In genomic region chr1:234607091-234608025, GRCh38 we compare ENCODE assay signal across 8 cellular contexts. TPM values are rescaled to one million over a fixed set of nuclear protein-coding genes. Genes with fewer than 3 reads are reported as not detected.
DNase-seq lines count a peak whose midpoint lies in the region; ATAC-seq, FAIRE-seq and TF ChIP-seq lines count a peak whose summit lies in the region.

No MANE protein-coding gene starts in this region.

- intact Hi-C loops in CD4-positive, alpha-beta T cell (cut with DNase I, micrococcal nuclease): loop anchor here (1.0 to 10.0 kb wide), 2 partner anchors 7 to 717 kb away; partner anchors contain the start of genes ARID4B (in 1 of the 2) and GGPS1 (in 1 of the 2)
- intact Hi-C loops in K562 (cut with micrococcal nuclease): loop anchor here (1.0 to 10.0 kb wide), 3 partner anchors 108 to 897 kb away; partner anchors contain the start of gene B3GALNT2

- no peak for TF ChIP-seq EP300 in K562 (IDR thresholded peaks at IDR 0.05; ENCODE audit: low read length)

- POLR2A ChIA-PET in CD4-positive, alpha-beta T cell (lab: Charles Lee): interaction anchor here (1.1 to 2.0 kb wide), 3 partner anchors 92 to 405 kb away, joined by 3 to 8 read pairs (median 3); no protein-coding TSS in a partner anchor
- POLR2A ChIA-PET in K562 (lab: Yijun Ruan, JAX): interaction anchor here (0.6 to 2.0 kb wide), 13 partner anchors 10 to 466 kb away, joined by 3 to 7 read pairs (median 3); no protein-coding TSS in a partner anchor

- H3K27ac ChIP-seq in CD4-positive, alpha-beta T cell (ENCODE audit: low read depth, low read length): peak overlapping the region; percentile 98
- H3K27ac ChIP-seq in K562 (ENCODE audit: extremely low read depth, low read depth, low read length): peak overlapping the region; percentile 90

- peaks cover 72% of the 10 kb centered on the region for H3K4me1 Mint-ChIP-seq in CD4-positive, alpha-beta T cell (ENCODE audit: low read depth)

- no peaks in the 10 kb centered on the region for H3K9me1 ChIP-seq in K562 (ENCODE audit: control insufficient read depth, insufficient read depth, low read length)

- H3K36me3 Mint-ChIP-seq in CD4-positive, alpha-beta T cell (ENCODE audit: low read depth): peaks cover 69% of the 10 kb centered on the region

- no peak for TF ChIP-seq CTCF in CD4-positive, alpha-beta T cell (IDR thresholded peaks at IDR 0.05)
- peak; percentile 45 to 52 (median 52) for TF ChIP-seq CTCF in K562 (IDR thresholded peaks at IDR 0.05 in 2 of 3, conservative IDR thresholded peaks at IDR 0.05 in 1 of 3; ENCODE audit: insufficient read depth in 2 of 3, low read depth in 1 of 3, low read length in 3 of 3)

- H3K9ac ChIP-seq in K562 (ENCODE audit: insufficient read depth in 1 of 2, low read depth in 2 of 2, low read length in 2 of 2): peak overlapping the region; percentile 93 to 99

- peak overlapping the region; percentile 94 for H3K4me2 ChIP-seq in K562 (ENCODE audit: insufficient read depth, low read length)

- H3K9me3 Mint-ChIP-seq in CD4-positive, alpha-beta T cell: no peaks in the 10 kb centered on the region

- no peak overlapping the region for H2AFZ ChIP-seq in K562 (ENCODE audit: low read depth, low read length)

- peak; percentile 60 to 71 for TF ChIP-seq RAD21 in K562 (CRISPR knock-in tag; conservative IDR thresholded peaks at IDR 0.05 in 1 of 2, IDR thresholded peaks at IDR 0.05 in 1 of 2)

- no TSS peak for BruUV-seq in K562 (replicated peaks; lab: Mats Ljungman, UMichigan)

- CTCF ChIA-PET in CD4-positive, alpha-beta T cell (lab: Charles Lee): interaction anchor here (1.5 kb wide), 1 partner anchor 10 kb away, joined by 4 read pairs; no protein-coding TSS in a partner anchor
- CTCF ChIA-PET in K562 (lab: Yijun Ruan, JAX; ENCODE audit: low intra/inter-chr PET ratio): interaction anchor here (1.2 kb wide), 1 partner anchor 108 kb away, joined by 4 read pairs; no protein-coding TSS in a partner anchor

- peaks cover 70% of the 10 kb centered on the region for H3K79me2 ChIP-seq in K562 (ENCODE audit: control insufficient read depth, insufficient read depth, low read length)

- H3K4me3 Mint-ChIP-seq in CD4-positive, alpha-beta T cell: peak overlapping the region; percentile 97

- peaks cover 10% of the 10 kb centered on the region for H3K27me3 Mint-ChIP-seq in CD4-positive, alpha-beta T cell

- H4K20me1 ChIP-seq in K562 (replicated peaks; ENCODE audit: control insufficient read depth, insufficient read depth, low read length): peaks cover 29% of the 10 kb centered on the region; the same call in 1 of the 2 replicates

- WGBS in K562 (ENCODE audit: insufficient coverage, low coverage, missing lambda C conversion rate): 17% methylated on average over 22 of the region's 22 CpGs

- peak in 4 of 10 experiments; percentile 12 to 47 (median 19) for DNase-seq in CD4-positive, alpha-beta T cell
- DNase-seq in HT1080 (ENCODE audit: low read depth): peak; percentile 64
- DNase-seq in RPMI7951 (ENCODE audit: low read depth): peak; percentile 67
- peak in 2 of 4 experiments; percentile 46 to 74 for DNase-seq in K562 (ENCODE audit: extremely low read depth in 1 of 4, low spot score in 3 of 4)
- peak; percentile 60 for DNase-seq in kidney tubule cell (ENCODE audit: low spot score)
- DNase-seq in stimulated activated naive CD8-positive, alpha-beta T cell treated with anti-CD3 and anti-CD28 coated beads, Interleukin-15, Interleukin-2, amounts not matched to agents 100 U/mL and 50 U/mL, for 24 hours: peak; percentile 27

- ATAC-seq in CD4-positive, alpha-beta T cell (ENCODE audit: poor library complexity): no peak
- ATAC-seq in K562 (peak; percentile 15), GM18870 (IDR thresholded peaks at IDR 0.05; ENCODE audit: unreplicated experiment) (no peak), HG02642 (IDR thresholded peaks at IDR 0.05; ENCODE audit: poor library complexity, unreplicated experiment) (no peak)
- ATAC-seq in stimulated activated naive CD8-positive, alpha-beta T cell treated with anti-CD3 and anti-CD28 coated beads, Interleukin-15, Interleukin-2, amounts not matched to agents 100 U/mL and 50 U/mL, for 24 hours: no peak

- peaks cover 55% of the 10 kb centered on the region for H3K36me3 ChIP-seq in K562 (ENCODE audit: control insufficient read depth, insufficient read depth, low read length)

- peak overlapping the region; percentile 98 for H3K27ac Mint-ChIP-seq in CD4-positive, alpha-beta T cell

- no peaks in the 10 kb centered on the region for H3K9me3 ChIP-seq in CD4-positive, alpha-beta T cell (ENCODE audit: control insufficient read depth, low read length)
- no peaks in the 10 kb centered on the region for H3K9me3 ChIP-seq in K562 (replicated peaks; ENCODE audit: control insufficient read depth, insufficient read depth, low read depth, low read length)

- in situ Hi-C loops in K562 (cut with MboI): no loop called here

- FAIRE-seq in K562 (lab: Jason Lieb, UNC): peak; percentile 66

- H3K4me1 ChIP-seq in K562 (replicated peaks in 1 of 2; ENCODE audit: control insufficient read depth in 2 of 2, insufficient read depth in 2 of 2, low read length in 2 of 2): peaks cover 37 to 43% of the 10 kb centered on the region in 2 experiments

- H3K27me3 ChIP-seq in CD4-positive, alpha-beta T cell (ENCODE audit: control insufficient read depth, insufficient read depth, low read length): no peaks in the 10 kb centered on the region
- no peaks in the 10 kb centered on the region for H3K27me3 ChIP-seq in K562 (ENCODE audit: control insufficient read depth in 2 of 2, insufficient read depth in 2 of 2, low read length in 2 of 2)

- no peak; the same call in 1 of the 2 replicates for TF ChIP-seq POLR2A in K562 (conservative IDR thresholded peaks at IDR 0.05)

- peak overlapping the region; percentile 69 for H3K4me3 ChIP-seq in K562

TF ChIP-seq in K562, 482 proteins besides CTCF, POLR2A, EP300 and RAD21 (continues in another document):
- TF ChIP-seq PRMT5 (CRISPR knock-in tag; IDR thresholded peaks at IDR 0.05): no peak
- no peak for TF ChIP-seq SRSF9 (IDR thresholded peaks at IDR 0.05; ENCODE audit: borderline replicate concordance, low read depth, low read length)
- no peak for TF ChIP-seq PYGO2 (tag; IDR thresholded peaks at IDR 0.05)
- TF ChIP-seq UBTF (IDR thresholded peaks at IDR 0.05; ENCODE audit: borderline replicate concordance in 1 of 2, low read depth in 2 of 2, low read length in 2 of 2): peak; percentile 45 to 57; a peak in 1 of 4 replicates
- no peak for TF ChIP-seq PHF20 (IDR thresholded peaks at IDR 0.05; ENCODE audit: partially characterized antibody)
- no peak for TF ChIP-seq SAP30 (IDR thresholded peaks at IDR 0.05; ENCODE audit: borderline replicate concordance, insufficient read depth, low read depth, low read length, poor library complexity, severe bottlenecking)
- TF ChIP-seq ILK (tag; IDR thresholded peaks at IDR 0.05; ENCODE audit: borderline replicate concordance, low read depth): no peak
- TF ChIP-seq HNRNPUL1 (IDR thresholded peaks at IDR 0.05; ENCODE audit: low read length): no peak
- no peak for TF ChIP-seq RBM39 (optimal IDR thresholded peaks at IDR 0.05; ENCODE audit: low read depth, low read length)
- TF ChIP-seq POLR3G (IDR thresholded peaks at IDR 0.05; ENCODE audit: extremely low read depth, insufficient read length, insufficient replicate concordance): no peak
- TF ChIP-seq PCBP1 (IDR thresholded peaks at IDR 0.05; ENCODE audit: low read depth, low read length, poor library complexity, severe bottlenecking): no peak
- TF ChIP-seq KAT2B (IDR thresholded peaks at IDR 0.05; ENCODE audit: low read depth, low read length): no peak

RNA-seq across cellular contexts. Expression of gene IRF2BP2, which starts 2.6 kb away (rescaled TPM):
- 100 to 1,000 TPM; 580 to 609 TPM for total RNA-seq in CD4-positive, alpha-beta T cell
- total RNA-seq in HT1080 (2014; rRNA removed; shearing (Covaris generic)): 47.8 and 69.6 TPM in 2 replicates
- 68.2 and 68.8 TPM in 2 replicates for polyA plus RNA-seq in HT1080 (2015; cell fraction: cytosol; rRNA removed)
- 90.5 and 110 TPM in 2 replicates for polyA plus RNA-seq in HT1080 (2015; cell fraction: nucleus; rRNA removed)
- 41.6 and 47.7 TPM in 2 replicates for total RNA-seq in RPMI7951 (2014; rRNA removed; shearing (Covaris generic))
- 23.6 and 29.2 TPM in 2 replicates for total RNA-seq in K562 (2011; cell fraction: chromatin; rRNA removed; ENCODE audit: low replicate concordance)
- 17.0 and 26.0 TPM in 2 replicates for total RNA-seq in K562 (2011; cell fraction: nucleolus; rRNA removed)
- total RNA-seq in K562 (2011; cell fraction: nucleoplasm; rRNA removed): 17.2 and 26.8 TPM in 2 replicates
- 24.4 and 38.8 TPM in 2 replicates for total RNA-seq in K562 (2014; rRNA removed)
- total RNA-seq in K562 (2014; rRNA removed; fragmentation: Illumina TruSeq; extraction: Trizol): 18.4 and 22.1 TPM in 2 replicates
- 35.3 and 39.1 TPM in 2 replicates for total RNA-seq in K562 (2015; rRNA removed; fragmentation: Illumina TruSeq; extraction: Trizol)
- total RNA-seq in K562 (2021): 68.4 and 68.6 TPM in 2 replicates
- 7.7 and 18.0 TPM in 2 replicates for polyA plus RNA-seq in K562 (2011; rRNA removed)
- 12.4 and 22.0 TPM in 2 replicates for polyA plus RNA-seq in K562 (2011; cell fraction: cytosol; rRNA removed)
- 73.6 and 97.0 TPM in 2 replicates for polyA plus RNA-seq in K562 (2011; cell fraction: nucleus; rRNA removed)
- 38.3 and 116 TPM in 2 replicates for polyA plus RNA-seq in K562 (2012)
- 47.0 and 60.0 TPM in 2 replicates for polyA plus RNA-seq in K562 (2014; fragmentation: Illumina TruSeq; extraction: Trizol)
- 10 to 100 TPM; 11.4 to 18.2 TPM for polyA plus RNA-seq in K562 (2014; fragmentation: Nextera tagmentation; extraction: Ambion mirVana)
- polyA plus RNA-seq in K562 (2014; rRNA removed): 19.0 and 30.4 TPM in 2 replicates
- 10.8 and 16.9 TPM in 2 replicates for polyA minus RNA-seq in K562 (2011; rRNA and poly(A)+ RNA removed)
- polyA minus RNA-seq in K562 (2011; cell fraction: cytosol; rRNA and poly(A)+ RNA removed): 43.5 and 61.6 TPM in 2 replicates
- polyA minus RNA-seq in K562 (2011; cell fraction: nucleus; rRNA and poly(A)+ RNA removed): 22.5 and 41.3 TPM in 2 replicates
